Comparison of ENCODE assay signal across 8 cellular contexts in genomic region chr2:24046599-24046929, GRCh38. TPM values are rescaled to one million over a fixed set of nuclear protein-coding genes. Genes with fewer than 3 reads are reported as not detected.
DNase-seq lines count a peak whose midpoint lies in the region; ATAC-seq and TF ChIP-seq lines count a peak whose summit lies in the region.

No MANE protein-coding gene starts in this region.

- peak overlapping the region; percentile 91 to 99 (median 94) for H3K4me3 Mint-ChIP-seq in T-cell

- peak overlapping the region in 1 of 2 donors; percentile 85 for H3K27ac Mint-ChIP-seq in T-cell

- no peaks in the 10 kb centered on the region for H4K20me1 ChIP-seq in GM23248 (ENCODE audit: insufficient read depth)

- H3K9ac ChIP-seq in GM23248 (peak overlapping the region; percentile 78), skeletal muscle satellite cell (ENCODE audit: low read depth, low read length) (peak overlapping the region; percentile 83)

- in situ Hi-C loops in GM23248 (cut with MboI) = no loop called here

- POLR2A ChIA-PET in T-cell (lab: Charles Lee) = interaction anchor here (1.6 to 1.8 kb wide), 3 partner anchors 30 to 120 kb away, joined by 8 to 26 read pairs (median 18); partner anchors contain the start of genes ATAD2B (in 2 of the 2) and SF3B6 (in 1 of the 2)

- peaks cover 10% of the 10 kb centered on the region for H3F3A ChIP-seq in GM23248 (ENCODE audit: insufficient read depth)

- DNase-seq in GM23248 (peak; percentile 64), T-cell (no peak), foreskin fibroblast (no peak), NCI-H1048 (lab: John Stamatoyannopoulos, UW) (no peak), T-helper 9 cell (no peak)

- H3K9me3 ChIP-seq in GM23248 (ENCODE audit: low read depth) (no peaks in the 10 kb centered on the region), skeletal muscle satellite cell (replicated peaks; ENCODE audit: low read length) (no peaks in the 10 kb centered on the region)

- peaks cover 37% of the 10 kb centered on the region for H3K79me2 ChIP-seq in GM23248 (ENCODE audit: insufficient read depth)

- no peaks in the 10 kb centered on the region for H3K36me3 ChIP-seq in GM23248 (ENCODE audit: low read depth)
- H3K36me3 ChIP-seq in skeletal muscle satellite cell (ENCODE audit: insufficient read depth, low read length) = no peaks in the 10 kb centered on the region

- H3K4me1 Mint-ChIP-seq in T-cell = peaks cover 29 to 35% (median 34%) of the 10 kb centered on the region in 3 donors

- H3K9me2 ChIP-seq in GM23248 (ENCODE audit: insufficient read depth) = no peaks in the 10 kb centered on the region

- H3K4me2 ChIP-seq in GM23248 (ENCODE audit: unreplicated experiment) (peak overlapping the region; percentile 79), skeletal muscle satellite cell (ENCODE audit: low read length) (peak overlapping the region; percentile 79)

- CTCF ChIA-PET in T-cell (lab: Charles Lee) = interaction anchor here in 1 of 2 donors (0.8 to 1.7 kb wide), 2 partner anchors 119 to 222 kb away, joined by 3 to 12 read pairs; partner anchors contain the start of gene ATAD2B

- no peaks in the 10 kb centered on the region for H3K27me3 ChIP-seq in GM23248 (replicated peaks; ENCODE audit: insufficient read depth)
- no peaks in the 10 kb centered on the region for H3K27me3 ChIP-seq in skeletal muscle satellite cell (ENCODE audit: control insufficient read depth, insufficient read depth, low read length)

- H3K4me1 ChIP-seq in GM23248 (ENCODE audit: insufficient read depth) (peaks cover 9% of the 10 kb centered on the region; the same call in 1 of the 2 replicates), skeletal muscle satellite cell (ENCODE audit: control insufficient read depth, insufficient read depth, low read length) (peaks cover 15% of the 10 kb centered on the region)

- H3K27ac ChIP-seq in GM23248 = peak overlapping the region; percentile 19; the same call in 1 of the 2 replicates

- 0 to 1% methylated on average over 2 of the region's 2 CpGs for WGBS in GM23248 (ENCODE audit: low coverage in 1 of 2, low lambda C conversion rate in 2 of 2, missing lambda C conversion rate in 2 of 2), 2 experiments

- H3K4me3 ChIP-seq in GM23248 = peak overlapping the region; percentile 87
- H3K4me3 ChIP-seq in foreskin fibroblast (ENCODE audit: low read depth in 1 of 2, low read length in 2 of 2) = peak overlapping the region; percentile 61 to 90
- peak overlapping the region; percentile 83 for H3K4me3 ChIP-seq in skeletal muscle satellite cell (ENCODE audit: low read length)

- peaks cover 5% of the 10 kb centered on the region for H3K36me3 Mint-ChIP-seq in T-cell

- peaks cover 0 to 1% of the 10 kb centered on the region in 2 donors for H3K27me3 Mint-ChIP-seq in T-cell

- no peak for TF ChIP-seq CTCF in foreskin fibroblast (IDR thresholded peaks at IDR 0.05; ENCODE audit: low read depth, low read length)

- peak overlapping the region; percentile 96 for H2AFZ ChIP-seq in GM23248

- no peaks in the 10 kb centered on the region for H3K9me3 Mint-ChIP-seq in T-cell

- no peak for ATAC-seq in T-cell (replicated peaks in 1 of 4)
- ATAC-seq in GM19455 (IDR thresholded peaks at IDR 0.05; ENCODE audit: unreplicated experiment) = no peak
- ATAC-seq in HG02763 (IDR thresholded peaks at IDR 0.05; ENCODE audit: unreplicated experiment) = no peak

RNA-seq across cellular contexts. Expression of gene WDCP, which starts 0.6 kb away (rescaled TPM):
- total RNA-seq in GM23248 (2014; rRNA removed; shearing (Covaris generic)) = 6.1 and 7.6 TPM in 2 replicates
- 3.8 and 4.2 TPM in 2 replicates for polyA plus RNA-seq in GM23248 (2016; fragmentation: Nextera tagmentation; extraction: Ambion mirVana)
- 10 to 100 TPM in 3 of 5 donors, 1 to 10 TPM in 2; 6.1 to 18.9 (median 18.2) TPM for total RNA-seq in T-cell
- 12.7 and 13.3 TPM in 2 replicates for total RNA-seq in skeletal muscle satellite cell (2012; rRNA removed)

RNA-seq across cellular contexts. Expression of gene FKBP1B, which starts 3.0 kb away (rescaled TPM):
- total RNA-seq in GM23248 (2014; rRNA removed; shearing (Covaris generic)) = 1.0 and 7.5 TPM in 2 replicates
- 7.0 and 8.7 TPM in 2 replicates for polyA plus RNA-seq in GM23248 (2016; fragmentation: Nextera tagmentation; extraction: Ambion mirVana)
- 1 to 10 TPM; 1.2 to 1.5 (median 1.2) TPM for total RNA-seq in T-cell
- 9.6 and 10.9 TPM in 2 replicates for total RNA-seq in skeletal muscle satellite cell (2012; rRNA removed)

RNA-seq across cellular contexts. Expression of gene SF3B6, which starts 29.6 kb away (rescaled TPM):
- 101 and 129 TPM in 2 replicates for total RNA-seq in GM23248 (2014; rRNA removed; shearing (Covaris generic))
- polyA plus RNA-seq in GM23248 (2016; fragmentation: Nextera tagmentation; extraction: Ambion mirVana) = 287 and 289 TPM in 2 replicates
- total RNA-seq in T-cell = 10 to 100 TPM; 43.7 to 53.0 (median 47.0) TPM
- total RNA-seq in skeletal muscle satellite cell (2012; rRNA removed) = 201 and 213 TPM in 2 replicates

RNA-seq across cellular contexts. Expression of gene MFSD2B, which starts 36.7 kb away (rescaled TPM):
- under 0.01 TPM in 2 replicates for total RNA-seq in GM23248 (2014; rRNA removed; shearing (Covaris generic))
- polyA plus RNA-seq in GM23248 (2016; fragmentation: Nextera tagmentation; extraction: Ambion mirVana) = 0.58 TPM in 1 of 2 replicates, not detected in the other
- under 1 TPM in 3 of 5 donors, not detected in 2; 0.19 to 0.29 (median 0.21) TPM for total RNA-seq in T-cell
- 1.5 TPM in 1 of 2 replicates, not detected in the other for total RNA-seq in skeletal muscle satellite cell (2012; rRNA removed)

RNA-seq across cellular contexts. Expression of gene TP53I3, which starts 38.1 kb away (rescaled TPM):
- 74.1 and 76.2 TPM in 2 replicates for total RNA-seq in GM23248 (2014; rRNA removed; shearing (Covaris generic))
- 81.7 and 85.3 TPM in 2 replicates for polyA plus RNA-seq in GM23248 (2016; fragmentation: Nextera tagmentation; extraction: Ambion mirVana)
- total RNA-seq in T-cell = under 1 TPM; 0.47 to 0.68 (median 0.58) TPM
- total RNA-seq in skeletal muscle satellite cell (2012; rRNA removed) = 44.1 and 50.5 TPM in 2 replicates
